1 cellular context compared by ENCODE assay signal in genomic region chr1:209733409-209734192, GRCh38.
A peak's percentile ranks its signal among the peaks of the same experiment; 100 is the strongest.
TF ChIP-seq lines count a peak whose summit lies in the region.

No MANE protein-coding gene starts in this region.

TF ChIP-seq in HepG2, 621 proteins besides CTCF, POLR2A, EP300 and RAD21:
- peak; percentile 12; the same call in 1 of the 2 replicates for TF ChIP-seq CEBPB (IDR thresholded peaks at IDR 0.05; ENCODE audit: borderline replicate concordance, low read depth, low read length)
- no peak for TF ChIP-seq NR0B2 (CRISPR knock-in tag; IDR thresholded peaks at IDR 0.05)
